In genomic region chr10:74652664-74653063, GRCh38 we compare ENCODE assay signal across 23 cellular contexts.
DNase-seq lines count a peak whose midpoint lies in the region; ATAC-seq and TF ChIP-seq lines count a peak whose summit lies in the region.
"Had no signal": no experiment of that assay in that cellular context is flagged by ENCODE, and none has a peak within 500 bp of the region (broad histone marks: within the 10 kb centered on the region; RNA-seq: fewer than 3 reads in every experiment).

No MANE protein-coding gene starts in this region.

- no peaks in the 10 kb centered on the region for H3K9me3 ChIP-seq in PC-3 (ENCODE audit: low read length)

- H3K9me3 Mint-ChIP-seq in osteocyte (ENCODE audit: unreplicated experiment) = no peaks in the 10 kb centered on the region
- H3K9me3 Mint-ChIP-seq: CD8-positive, alpha-beta memory T cell; GM23338; H9; T-cell had no signal

- TF ChIP-seq CTCF in PC-3 (conservative IDR thresholded peaks at IDR 0.05; ENCODE audit: low read depth, low read length) = no peak
- TF ChIP-seq CTCF in epithelial cell of esophagus (IDR thresholded peaks at IDR 0.05; ENCODE audit: insufficient read depth, low read depth, low read length, missing control alignments) = no peak
- no peak for TF ChIP-seq CTCF in osteocyte (IDR thresholded peaks at IDR 0.05)

- intact Hi-C loops in PC-3 (cut with micrococcal nuclease) = no loop called here

- H3K9me2 ChIP-seq in PC-3 (replicated peaks; ENCODE audit: low read length) = no peaks in the 10 kb centered on the region

- ATAC-seq in PC-3 (peak; percentile 51), GM21619 (IDR thresholded peaks at IDR 0.05; ENCODE audit: unreplicated experiment) (no peak), GM21381 (IDR thresholded peaks at IDR 0.05; ENCODE audit: unreplicated experiment) (no peak)
- ATAC-seq: GM23338, T-cell had no signal

- H3K9ac ChIP-seq in PC-3 (ENCODE audit: low read length) = no peak overlapping the region

- no peaks in the 10 kb centered on the region for H3F3A ChIP-seq in PC-3 (ENCODE audit: low read length, unreplicated experiment)

- H3K79me2 ChIP-seq in PC-3 (ENCODE audit: low read length) = no peaks in the 10 kb centered on the region

- peaks cover 4% of the 10 kb centered on the region; the same call in 1 of the 2 replicates for H3K36me3 ChIP-seq in PC-3 (ENCODE audit: low read depth, low read length)

- no peak overlapping the region for H3K27ac ChIP-seq in PC-3 (ENCODE audit: low read length)
- H3K27ac ChIP-seq: HL-60 had no signal

- no peak overlapping the region for H3K27ac Mint-ChIP-seq in osteocyte (ENCODE audit: unreplicated experiment)
- H3K27ac Mint-ChIP-seq: B cell, CD14-positive monocyte, GM23338, T-cell had no signal

- no peak overlapping the region for H2AFZ ChIP-seq in PC-3 (ENCODE audit: low read length)
- H2AFZ ChIP-seq: GM23338 had no signal

- peaks cover 7% of the 10 kb centered on the region for H3K36me3 Mint-ChIP-seq in osteocyte (ENCODE audit: unreplicated experiment)

- H3K27me3 Mint-ChIP-seq in osteocyte (ENCODE audit: unreplicated experiment) = no peaks in the 10 kb centered on the region
- H3K27me3 Mint-ChIP-seq: B cell; CD8-positive, alpha-beta memory T cell; T-cell had no signal

- no peaks in the 10 kb centered on the region for H4K20me1 ChIP-seq in PC-3 (ENCODE audit: low read length)

- H3K4me3 ChIP-seq in PC-3 (ENCODE audit: low read length) (no peak overlapping the region), epithelial cell of esophagus (ENCODE audit: low read length) (no peak overlapping the region)
- H3K4me3 ChIP-seq: GM23338 had no signal

- no TSS peak for BruUV-seq in PC-3 (replicated peaks; lab: Mats Ljungman, UMichigan)

- H3K4me3 Mint-ChIP-seq in osteocyte (ENCODE audit: unreplicated experiment) = no peak overlapping the region
- H3K4me3 Mint-ChIP-seq: B cell, CD14-positive monocyte, GM23338, H9, T-cell had no signal

- H3K4me2 ChIP-seq in PC-3 (ENCODE audit: low read length) = no peak overlapping the region
- H3K4me2 ChIP-seq: GM23338 had no signal

- no peaks in the 10 kb centered on the region for H3K27me3 ChIP-seq in PC-3 (ENCODE audit: low read length)

- POLR2A ChIA-PET in PC-3 (lab: Charles Lee; ENCODE audit: unreplicated experiment) = interaction anchor here (0.6 kb wide), 1 partner anchor 278 kb away, joined by 3 read pairs; no protein-coding TSS in a partner anchor

- H3K4me1 Mint-ChIP-seq in osteocyte (ENCODE audit: unreplicated experiment) = no peaks in the 10 kb centered on the region
- H3K4me1 Mint-ChIP-seq: B cell, CD14-positive monocyte, GM23338, H9 had no signal

- peak; percentile 15 for DNase-seq in HCEC 1CT
- peak; percentile 61 for DNase-seq in PC-3
- DNase-seq in epithelial cell of esophagus (ENCODE audit: low read depth) = peak; percentile 8
- DNase-seq in renal cortical epithelial cell (ENCODE audit: low read depth) = peak; percentile 41
- no peak for DNase-seq in osteocyte (ENCODE audit: extremely low spot score, unreplicated experiment)
- DNase-seq in cortex of kidney (lab: John Stamatoyannopoulos, UW) = no peak
- DNase-seq: Calu3; CD8-positive, alpha-beta memory T cell; DMS79 treated with DMSO at 0.1 percent for 48 hours; H9; NCI-H1092 treated with DMSO at 0.1 percent for 48 hours; NCI-H1436; NCI-H1930; NCI-H526 treated with DMSO at 0.1 percent for 48 hours; RPMI8226; SHP77; T-cell had no signal

- CTCF ChIA-PET in PC-3 (lab: Charles Lee) = interaction anchor here (0.6 kb wide), 2 partner anchors 9 to 86 kb away, joined by 3 read pairs; no protein-coding TSS in a partner anchor

- no peaks in the 10 kb centered on the region for H3K4me1 ChIP-seq in PC-3 (ENCODE audit: insufficient read depth, low read length)

Comparison
In these comparisons a context has a peak if more than half of its experiments do, and no peak if none do; other contexts are left out.
1. DNase-seq: peak in HCEC 1CT (single experiment), PC-3 (single experiment), epithelial cell of esophagus (single experiment) and renal cortical epithelial cell (single experiment); none in osteocyte (single experiment) and cortex of kidney (single experiment).